In genomic region chr15:101641134-101641764, GRCh38 we compare ENCODE assay signal across 8 cellular contexts. TPM values are rescaled to one million over a fixed set of nuclear protein-coding genes. Genes with fewer than 3 reads are reported as not detected.
DNase-seq lines count a peak whose midpoint lies in the region; ATAC-seq and TF ChIP-seq lines count a peak whose summit lies in the region.

No MANE protein-coding gene starts in this region.

- H3K9me3 Mint-ChIP-seq in central memory CD8-positive, alpha-beta T cell: no peaks in the 10 kb centered on the region

- peaks cover 25% of the 10 kb centered on the region for H3K4me1 ChIP-seq in DND-41 (ENCODE audit: insufficient read depth, low read length)

- peak overlapping the region; percentile 25 for H3K4me3 Mint-ChIP-seq in central memory CD8-positive, alpha-beta T cell

- no peak overlapping the region for H3K9ac ChIP-seq in DND-41 (ENCODE audit: low read depth, low read length)

- peak; percentile 86 for TF ChIP-seq CTCF in DND-41 (IDR thresholded peaks at IDR 0.05; ENCODE audit: borderline replicate concordance, extremely low read depth, low read length, poor library complexity, severe bottlenecking)

- H3K27me3 Mint-ChIP-seq in central memory CD8-positive, alpha-beta T cell: no peaks in the 10 kb centered on the region

- no peak overlapping the region for H2AFZ ChIP-seq in DND-41 (ENCODE audit: low read depth, low read length)

- H3K27ac ChIP-seq in DND-41 (ENCODE audit: low read length): peak overlapping the region; percentile 43

- peaks cover 7% of the 10 kb centered on the region; the same call in 1 of the 2 replicates for H4K20me1 ChIP-seq in DND-41 (ENCODE audit: insufficient read depth, low read length)

- peak overlapping the region; percentile 97 for H3K27ac Mint-ChIP-seq in central memory CD8-positive, alpha-beta T cell (ENCODE audit: low read depth)

- DNase-seq in DND-41 (peak; percentile 68), GOT3 (lab: John Stamatoyannopoulos, UW) (peak; percentile 11), NCI-H1694 treated with DMSO at 0.1 percent for 48 hours (lab: John Stamatoyannopoulos, UW) (peak; percentile 78), kidney glomerular epithelial cell (lab: John Stamatoyannopoulos, UW) (peak; percentile 54), mesenteric fat pad (ENCODE audit: low spot score) (no peak)
- DNase-seq in central memory CD8-positive, alpha-beta T cell (ENCODE audit: low spot score in 2 of 2): peak; percentile 73 to 82
- DNase-seq in stimulated activated CD4-positive, alpha-beta T cell treated with anti-CD3 and anti-CD28 coated beads, Interleukin-1b, Interleukin-23, amount 100 ng/mL, for 48 hours: peak; percentile 71

- peaks cover 16% of the 10 kb centered on the region for H3K79me2 ChIP-seq in DND-41 (ENCODE audit: insufficient read depth, low read length)

- H3K36me3 Mint-ChIP-seq in central memory CD8-positive, alpha-beta T cell (ENCODE audit: insufficient read depth): peaks cover 60% of the 10 kb centered on the region

- peaks cover 21% of the 10 kb centered on the region for H3K4me1 Mint-ChIP-seq in central memory CD8-positive, alpha-beta T cell

- H3K4me2 ChIP-seq in DND-41 (ENCODE audit: insufficient read depth, low read length): peak overlapping the region; percentile 6

- no peaks in the 10 kb centered on the region for H3K9me3 ChIP-seq in DND-41 (ENCODE audit: insufficient read depth, low read length, severe bottlenecking)

- no peaks in the 10 kb centered on the region for H3K27me3 ChIP-seq in DND-41 (ENCODE audit: insufficient read depth, low read length, poor library complexity)

- peak; percentile 63; the same call in 2 of the 3 replicates for ATAC-seq in DND-41 (ENCODE audit: insufficient read depth, low read depth)
- peak; percentile 41 to 51 for ATAC-seq in activated CD4-positive, CD25-positive, alpha-beta regulatory T cell treated with anti-CD3 and anti-CD28 coated beads, Interleukin-2, amount 50 U/mL, for 24 hours
- peak; percentile 74 for ATAC-seq in central memory CD8-positive, alpha-beta T cell (replicated peaks; ENCODE audit: extremely low read depth, poor library complexity, severe bottlenecking)

- no peak overlapping the region for H3K4me3 ChIP-seq in DND-41 (ENCODE audit: low read depth in 1 of 2, low read length in 2 of 2)

- H3K36me3 ChIP-seq in DND-41 (ENCODE audit: insufficient read depth, low read length): peaks cover 61% of the 10 kb centered on the region

RNA-seq across cellular contexts. Expression of gene TM2D3, which starts 10.9 kb away (rescaled TPM):
- total RNA-seq in mesenteric fat pad: 44.1 TPM
